Comparison of ENCODE assay signal across 1 cellular context in genomic region chr14:68926236-68926635, GRCh38.
TF ChIP-seq lines count a peak whose summit lies in the region.

No MANE protein-coding gene starts in this region.

TF ChIP-seq in GM23338, 12 proteins besides CTCF, POLR2A, EP300 and RAD21 (continued from another document):
- TF ChIP-seq ETS1 (IDR thresholded peaks at IDR 0.05) (no peak), JUNB (IDR thresholded peaks at IDR 0.05; ENCODE audit: unreplicated experiment) (no peak), EZH2phosphoT487 (IDR thresholded peaks at IDR 0.05; ENCODE audit: unreplicated experiment) (no peak), STAT1 (IDR thresholded peaks at IDR 0.05; ENCODE audit: unreplicated experiment) (no peak), POLR2AphosphoS5 (IDR thresholded peaks at IDR 0.05; ENCODE audit: low read depth) (no peak), CREB1 (CRISPR knock-in tag; IDR thresholded peaks at IDR 0.05; ENCODE audit: low read depth) (no peak), ZNF114 (CRISPR knock-in tag; IDR thresholded peaks at IDR 0.05) (no peak), EZH2 (IDR thresholded peaks at IDR 0.05; ENCODE audit: low read depth, unreplicated experiment) (no peak), REST (IDR thresholded peaks at IDR 0.05; ENCODE audit: unreplicated experiment) (no peak)
